8 cellular contexts compared by ENCODE assay signal in genomic region chr22:46149493-46149997, GRCh38. TPM values are rescaled to one million over a fixed set of nuclear protein-coding genes. Genes with fewer than 3 reads are reported as not detected.
A peak's percentile ranks its signal among the peaks of the same experiment; 100 is the strongest.
DNase-seq lines count a peak whose midpoint lies in the region; ATAC-seq and TF ChIP-seq lines count a peak whose summit lies in the region.

No MANE protein-coding gene starts in this region.

- H3K27me3 ChIP-seq in transverse colon: no peaks in the 10 kb centered on the region

- H3K27me3 Mint-ChIP-seq in natural killer cell (ENCODE audit: low read depth in 2 of 2): no peaks in the 10 kb centered on the region

- ATAC-seq in natural killer cell: peak; percentile 12 to 13 (median 12)

- H3K9me3 ChIP-seq in transverse colon: no peaks in the 10 kb centered on the region

- H3K9me3 Mint-ChIP-seq in natural killer cell: no peaks in the 10 kb centered on the region

- H3K4me1 Mint-ChIP-seq in natural killer cell: peaks cover 8 to 21% of the 10 kb centered on the region in 2 donors

- in situ Hi-C loops in transverse colon (cut with MboI; ENCODE audit: low pct_ligation_motif_present in 1 of 4, low pct_unique_long_range_greater_than_20kb in 1 of 4, low sequenced_read_pairs in 3 of 4): loop anchor here in 1 of 4 donors (10.0 kb wide), 1 partner anchor 145 kb away; the partner anchor contains the start of gene GTSE1

- 1% methylated on average over 32 of the region's 36 CpGs; no CpG with 5 or more reads in 1 of the 2 donors for WGBS in transverse colon (ENCODE audit: low coverage in 1 of 2), 2 donors

- intact Hi-C loops in natural killer cell (cut with micrococcal nuclease): loop anchor here (5.0 kb wide), 1 partner anchor 148 kb away; the partner anchor contains the start of gene GTSE1
- intact Hi-C loops in transverse colon (cut with DNase I; ENCODE audit: low total_unique reads): no loop called here

- peaks cover 0 to 3% (median 0%) of the 10 kb centered on the region in 4 donors for H3K36me3 ChIP-seq in transverse colon

- H3K4me1 ChIP-seq in transverse colon: peaks cover 13 to 49% (median 27%) of the 10 kb centered on the region in 4 donors

- no peaks in the 10 kb centered on the region for H3K36me3 Mint-ChIP-seq in natural killer cell

- DNase-seq in GM12865 (ENCODE audit: low read depth): peak; percentile 15
- peak; percentile 57 for DNase-seq in NCI-H2171 (lab: John Stamatoyannopoulos, UW)
- DNase-seq in activated T-helper 1 cell treated with Interleukin-2 at 50 U/mL for 16 hours (ENCODE audit: low read depth): peak; percentile 31
- DNase-seq in fibroblast of the aortic adventitia (ENCODE audit: low read depth): no peak
- peak; percentile 26 for DNase-seq in natural killer cell
- DNase-seq in transverse colon: peak; percentile 79
- no peak for DNase-seq in NCI-H2227 treated with DMSO at 0.1 percent for 48 hours (lab: John Stamatoyannopoulos, UW)
- no peak for DNase-seq in HPDE6-E6E7 (ENCODE audit: extremely low spot score)

- H3K27ac ChIP-seq in transverse colon: peak overlapping the region; percentile 88 to 96 (median 93)

- no peak for TF ChIP-seq POLR2A in transverse colon (IDR thresholded peaks at IDR 0.05)

- H3K4me3 Mint-ChIP-seq in natural killer cell: peak overlapping the region; percentile 79

- no peak for TF ChIP-seq CTCF in GM12865 (IDR thresholded peaks at IDR 0.05; ENCODE audit: insufficient read depth, low read depth, low read length, missing control alignments)
- no peak for TF ChIP-seq CTCF in fibroblast of the aortic adventitia (IDR thresholded peaks at IDR 0.05; ENCODE audit: insufficient read depth, low read length)
- no peak for TF ChIP-seq CTCF in natural killer cell (IDR thresholded peaks at IDR 0.05)
- no peak for TF ChIP-seq CTCF in transverse colon (IDR thresholded peaks at IDR 0.05)

- peak overlapping the region; percentile 66 to 84 for H3K27ac Mint-ChIP-seq in natural killer cell

- H3K4me3 ChIP-seq in GM12865 (ENCODE audit: low read depth, low read length) (peak overlapping the region; percentile 80), fibroblast of the aortic adventitia (ENCODE audit: low read depth, low read length) (peak overlapping the region; percentile 73), transverse colon (peak overlapping the region; percentile 24 to 85 (median 75))

- TF ChIP-seq EP300 in transverse colon (IDR thresholded peaks at IDR 0.05; ENCODE audit: low read depth): no peak

RNA-seq across cellular contexts. Expression of gene PPARA, which starts 0.8 kb away (rescaled TPM):
- total RNA-seq in fibroblast of the aortic adventitia (ENCODE audit: low replicate concordance) (13.4 and 24.4 TPM in 2 replicates), natural killer cell (10 to 100 TPM; 20.1 to 27.8 (median 27.0) TPM), transverse colon (10 to 100 TPM; 52.0 to 88.1 (median 74.7) TPM)

Comparison
In these comparisons a context has a peak if more than half of its experiments do, and no peak if none do; other contexts are left out.
1. DNase-seq: peak in GM12865 (single experiment), NCI-H2171 (single experiment), activated T-helper 1 cell treated with Interleukin-2 at 50 U/mL for 16 hours (single experiment), natural killer cell (single experiment) and transverse colon (single experiment); none in fibroblast of the aortic adventitia (single experiment), NCI-H2227 treated with DMSO at 0.1 percent for 48 hours (single experiment) and HPDE6-E6E7 (single experiment).
2. Peak in every context shown above with its lines, with median percentiles within 50 percentile points of each other: H3K4me3 ChIP-seq.